Comparison of ENCODE assay signal across 23 cellular contexts in the genomic region with DNA sequence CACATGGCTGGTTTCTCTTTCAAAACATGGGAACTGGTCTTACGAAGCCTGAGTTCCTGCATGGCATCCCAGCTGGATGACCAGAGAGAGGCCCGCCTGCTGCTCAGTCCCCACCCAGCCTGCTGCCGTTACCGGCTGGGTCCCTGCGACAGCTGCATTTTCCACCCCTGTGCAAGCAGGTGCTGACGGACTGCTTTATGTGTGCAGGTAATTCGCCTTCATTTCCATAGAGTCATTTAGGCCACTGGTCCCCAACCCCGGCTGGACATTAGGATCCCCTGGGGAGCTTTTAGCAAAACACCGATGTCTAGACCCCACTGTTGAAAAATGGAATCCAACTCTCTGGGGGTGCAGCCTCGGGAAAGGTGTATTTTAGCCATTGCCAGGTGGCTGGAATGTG. TPM values are rescaled to one million over a fixed set of nuclear protein-coding genes. Genes with fewer than 3 reads are reported as not detected.
DNase-seq lines count a peak whose midpoint lies in the region; ATAC-seq and TF ChIP-seq lines count a peak whose summit lies in the region.
"Had no signal": no experiment of that assay in that cellular context is flagged by ENCODE, and none has a peak within 500 bp of the region (broad histone marks: within the 10 kb centered on the region; RNA-seq: fewer than 3 reads in every experiment).

No MANE protein-coding gene starts in this region.

- no peak overlapping the region for H3K27ac ChIP-seq in upper lobe of right lung
- H3K27ac ChIP-seq in stomach: no peak overlapping the region
- H3K27ac ChIP-seq: BLaER1 had no signal

- peak; percentile 34 for DNase-seq in natural killer cell treated with Interleukin-12 subunit alpha and Interleukin-12 subunit beta and Interleukin-15 and Interleukin-18, amount 100 ng/mL, for 72 hours (ENCODE audit: low spot score)
- no peak for DNase-seq in natural killer cell
- DNase-seq in NCI-H146 treated with DMSO at 0.1 percent for 48 hours (lab: John Stamatoyannopoulos, UW; ENCODE audit: unreplicated experiment): peak; percentile 45
- peak; percentile 33 for DNase-seq in glutamatergic neuron
- peak; percentile 46 for DNase-seq in upper lobe of right lung
- no peak for DNase-seq in stomach
- DNase-seq in DMS53 treated with DMSO at 0.1 percent for 48 hours (lab: John Stamatoyannopoulos, UW; ENCODE audit: unreplicated experiment): no peak
- DNase-seq: 8988T; ACHN; BE2C; C1 segment of cervical spinal cord; CD4-positive, alpha-beta memory T cell; CD4-positive, CD25-positive, alpha-beta regulatory T cell; CD8-positive, alpha-beta memory T cell; COR-L47; DMS 273 treated with DMSO at 0.1 percent for 48 hours; DMS153; DMS53; DMS79 treated with DMSO at 0.1 percent for 48 hours; GF-D8 had no signal

- ATAC-seq in natural killer cell treated with Interleukin-12 subunit alpha and Interleukin-12 subunit beta and Interleukin-15 and Interleukin-18, amount 100 ng/mL, for 72 hours: no peak
- ATAC-seq in natural killer cell (no peak), upper lobe of right lung (no peak), HG02623 (IDR thresholded peaks at IDR 0.05; ENCODE audit: unreplicated experiment) (no peak)

- no peak overlapping the region for H3K27ac Mint-ChIP-seq in natural killer cell treated with Interleukin-12 subunit alpha and Interleukin-12 subunit beta and Interleukin-15 and Interleukin-18, amount 100 ng/mL, for 72 hours
- H3K27ac Mint-ChIP-seq in natural killer cell: no peak overlapping the region
- H3K27ac Mint-ChIP-seq in glutamatergic neuron (ENCODE audit: unreplicated experiment): no peak overlapping the region
- H3K27ac Mint-ChIP-seq: CD4-positive, alpha-beta memory T cell had no signal

- peaks cover 0 to 4% of the 10 kb centered on the region in 2 donors for H3K4me1 Mint-ChIP-seq in natural killer cell treated with Interleukin-12 subunit alpha and Interleukin-12 subunit beta and Interleukin-15 and Interleukin-18, amount 100 ng/mL, for 72 hours (ENCODE audit: low read depth in 2 of 2)
- H3K4me1 Mint-ChIP-seq in natural killer cell (no peaks in the 10 kb centered on the region), glutamatergic neuron (ENCODE audit: low read depth, unreplicated experiment) (peaks cover 11% of the 10 kb centered on the region)
- H3K4me1 Mint-ChIP-seq: CD14-positive monocyte; CD4-positive, alpha-beta memory T cell; CD4-positive, CD25-positive, alpha-beta regulatory T cell; CD8-positive, alpha-beta memory T cell had no signal

- TF ChIP-seq EP300 in stomach (IDR thresholded peaks at IDR 0.05): no peak

- no peak for TF ChIP-seq POLR2A in stomach (IDR thresholded peaks at IDR 0.05)

- intact Hi-C loops in natural killer cell (cut with micrococcal nuclease): no loop called here
- intact Hi-C loops in upper lobe of right lung (cut with DNase I): loop anchor here (10.0 kb wide), 1 partner anchor 449 kb away; no protein-coding TSS in a partner anchor
- intact Hi-C loops in stomach (cut with DNase I; ENCODE audit: low total_unique reads): loop anchor here (10.0 kb wide), 1 partner anchor 449 kb away; no protein-coding TSS in a partner anchor

- H3K36me3 ChIP-seq in upper lobe of right lung: peaks cover 40% of the 10 kb centered on the region
- H3K36me3 ChIP-seq in stomach: peaks cover 18 to 99% (median 92%) of the 10 kb centered on the region in 4 donors
- H3K36me3 ChIP-seq: BE2C had no signal

- H3K4me3 ChIP-seq in upper lobe of right lung (no peak overlapping the region), stomach (no peak overlapping the region)
- H3K4me3 ChIP-seq: BLaER1 had no signal

- H3K9me3 Mint-ChIP-seq in natural killer cell treated with Interleukin-12 subunit alpha and Interleukin-12 subunit beta and Interleukin-15 and Interleukin-18, amount 100 ng/mL, for 72 hours: no peaks in the 10 kb centered on the region
- H3K9me3 Mint-ChIP-seq in natural killer cell (no peaks in the 10 kb centered on the region), glutamatergic neuron (ENCODE audit: unreplicated experiment) (no peaks in the 10 kb centered on the region)
- H3K9me3 Mint-ChIP-seq: CD14-positive monocyte; CD4-positive, alpha-beta memory T cell; CD4-positive, CD25-positive, alpha-beta regulatory T cell; CD8-positive, alpha-beta memory T cell had no signal

- H3K36me3 Mint-ChIP-seq in natural killer cell treated with Interleukin-12 subunit alpha and Interleukin-12 subunit beta and Interleukin-15 and Interleukin-18, amount 100 ng/mL, for 72 hours: no peaks in the 10 kb centered on the region
- H3K36me3 Mint-ChIP-seq in natural killer cell (no peaks in the 10 kb centered on the region), glutamatergic neuron (ENCODE audit: unreplicated experiment) (no peaks in the 10 kb centered on the region)

- H3K4me1 ChIP-seq in upper lobe of right lung (no peaks in the 10 kb centered on the region), stomach (no peaks in the 10 kb centered on the region)
- H3K4me1 ChIP-seq: BE2C had no signal

- no peaks in the 10 kb centered on the region for H3K27me3 Mint-ChIP-seq in natural killer cell treated with Interleukin-12 subunit alpha and Interleukin-12 subunit beta and Interleukin-15 and Interleukin-18, amount 100 ng/mL, for 72 hours
- no peaks in the 10 kb centered on the region for H3K27me3 Mint-ChIP-seq in natural killer cell (ENCODE audit: low read depth in 2 of 2)
- H3K27me3 Mint-ChIP-seq in glutamatergic neuron (ENCODE audit: unreplicated experiment): peaks cover 7% of the 10 kb centered on the region
- H3K27me3 Mint-ChIP-seq: CD4-positive, alpha-beta memory T cell; CD4-positive, CD25-positive, alpha-beta regulatory T cell; CD8-positive, alpha-beta memory T cell had no signal

- no peak overlapping the region for H3K4me3 Mint-ChIP-seq in natural killer cell treated with Interleukin-12 subunit alpha and Interleukin-12 subunit beta and Interleukin-15 and Interleukin-18, amount 100 ng/mL, for 72 hours
- no peak overlapping the region for H3K4me3 Mint-ChIP-seq in natural killer cell
- no peak overlapping the region for H3K4me3 Mint-ChIP-seq in glutamatergic neuron (ENCODE audit: unreplicated experiment)
- H3K4me3 Mint-ChIP-seq: CD14-positive monocyte; CD4-positive, alpha-beta memory T cell; CD4-positive, CD25-positive, alpha-beta regulatory T cell; CD8-positive, alpha-beta memory T cell had no signal

- H3K9me3 ChIP-seq in upper lobe of right lung (no peaks in the 10 kb centered on the region), stomach (no peaks in the 10 kb centered on the region)
- H3K9me3 ChIP-seq: BE2C, BLaER1 had no signal

- H3K27me3 ChIP-seq in upper lobe of right lung: no peaks in the 10 kb centered on the region
- no peaks in the 10 kb centered on the region for H3K27me3 ChIP-seq in stomach
- H3K27me3 ChIP-seq: BE2C, BLaER1 had no signal

- 90 to 98% (median 92%) methylated on average over 10 of the region's 10 CpGs for WGBS in stomach, 5 donors

- TF ChIP-seq CTCF in natural killer cell (IDR thresholded peaks at IDR 0.05): no peak
- no peak for TF ChIP-seq CTCF in glutamatergic neuron (IDR thresholded peaks at IDR 0.05; ENCODE audit: partially characterized antibody, unreplicated experiment)
- no peak for TF ChIP-seq CTCF in upper lobe of right lung (IDR thresholded peaks at IDR 0.05)
- no peak for TF ChIP-seq CTCF in stomach (IDR thresholded peaks at IDR 0.05)

RNA-seq across cellular contexts. Expression of a gene that starts 51.9 kb away (rescaled TPM):
- total RNA-seq in natural killer cell treated with Interleukin-12 subunit alpha and Interleukin-12 subunit beta and Interleukin-15 and Interleukin-18, amount 100 ng/mL, for 72 hours: 10 to 100 TPM; 46.9 to 77.8 TPM
- 10 to 100 TPM; 49.9 to 70.6 (median 60.9) TPM for total RNA-seq in natural killer cell
- 27.4 TPM for total RNA-seq in glutamatergic neuron (ENCODE audit: unreplicated experiment)
- 36.4 TPM for total RNA-seq in upper lobe of right lung
- 100 to 1,000 TPM in 2 of 5 donors, 10 to 100 TPM in 3; 25.9 to 109 (median 70.6) TPM for total RNA-seq in stomach
- 10 to 100 TPM in 1 of 3 donors, 1 to 10 TPM in 2; 8.1 to 14.1 (median 9.3) TPM for polyA plus RNA-seq in stomach

Comparison
In these comparisons a context has a peak if more than half of its experiments do, and no peak if none do; other contexts are left out.
1. DNase-seq: peak in natural killer cell treated with Interleukin-12 subunit alpha and Interleukin-12 subunit beta and Interleukin-15 and Interleukin-18, amount 100 ng/mL, for 72 hours (single experiment), NCI-H146 treated with DMSO at 0.1 percent for 48 hours (single experiment), glutamatergic neuron (single experiment) and upper lobe of right lung (single experiment); none in natural killer cell (single experiment), stomach (single experiment) and DMS53 treated with DMSO at 0.1 percent for 48 hours (single experiment).